In the genomic region with DNA sequence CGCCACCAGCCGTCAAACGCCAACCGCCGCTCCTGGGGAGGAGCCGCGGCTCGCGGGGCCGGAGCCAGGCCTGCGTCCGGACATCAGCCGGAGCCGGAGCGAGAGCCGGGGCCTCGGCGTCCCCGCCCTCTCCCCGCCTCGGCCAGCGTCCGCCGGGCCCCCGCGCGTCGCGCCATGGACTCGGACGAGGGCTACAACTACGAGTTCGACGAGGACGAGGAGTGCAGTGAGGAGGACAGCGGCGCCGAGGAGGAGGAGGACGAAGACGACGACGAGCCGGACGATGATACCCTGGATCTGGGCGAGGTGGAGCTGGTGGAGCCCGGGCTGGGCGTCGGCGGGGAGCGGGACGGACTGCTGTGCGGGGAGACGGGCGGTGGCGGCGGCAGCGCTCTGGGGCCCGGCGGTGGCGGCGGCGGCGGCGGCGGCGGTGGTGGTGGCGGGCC, we compare ENCODE assay signal across 8 cellular contexts. TPM values are rescaled to one million over a fixed set of nuclear protein-coding genes. Genes with fewer than 3 reads are reported as not detected.
A peak's percentile ranks its signal among the peaks of the same experiment; 100 is the strongest.
DNase-seq lines count a peak whose midpoint lies in the region; ATAC-seq and TF ChIP-seq lines count a peak whose summit lies in the region.

No MANE protein-coding gene starts in this region.

- no peak for TF ChIP-seq CTCF in adrenal gland (IDR thresholded peaks at IDR 0.05)

- DNase-seq in NCI-H1105 treated with DMSO at 0.1 percent for 48 hours (lab: John Stamatoyannopoulos, UW) (peak; percentile 42), NCI-H1105 (lab: John Stamatoyannopoulos, UW) (no peak), adrenal gland (no peak), iPS-NIHi11 (ENCODE audit: low spot score) (peak; percentile 38), C1 segment of cervical spinal cord (lab: John Stamatoyannopoulos, UW) (no peak)
- no peak for DNase-seq in stimulated activated naive CD8-positive, alpha-beta T cell treated with anti-CD3 and anti-CD28 coated beads, Interleukin-15, Interleukin-2, amounts not matched to agents 100 U/mL and 50 U/mL, for 24 hours

- peak; percentile 10 for ATAC-seq in HG03175 (IDR thresholded peaks at IDR 0.05; ENCODE audit: unreplicated experiment)
- ATAC-seq in stimulated activated naive CD8-positive, alpha-beta T cell treated with anti-CD3 and anti-CD28 coated beads, Interleukin-15, Interleukin-2, amounts not matched to agents 100 U/mL and 50 U/mL, for 24 hours, result peak; percentile 12
- ATAC-seq in HG03378 (IDR thresholded peaks at IDR 0.05; ENCODE audit: unreplicated experiment), result no peak

- intact Hi-C loops in adrenal gland (cut with DNase I), result no loop called here

- no peak for TF ChIP-seq POLR2A in adrenal gland (IDR thresholded peaks at IDR 0.05)

- peak overlapping the region; percentile 52 to 93 (median 76) for H3K4me3 ChIP-seq in adrenal gland

- peaks cover 0 to 12% of the 10 kb centered on the region in 2 donors for H3K36me3 ChIP-seq in adrenal gland (replicated peaks in 1 of 2)

- peak overlapping the region; percentile 96 to 100 (median 97) for H3K27ac ChIP-seq in adrenal gland

- peaks cover 7 to 48% of the 10 kb centered on the region in 2 donors for H3K4me1 ChIP-seq in adrenal gland (replicated peaks in 1 of 2)

- H3K9me3 ChIP-seq in adrenal gland (replicated peaks in 1 of 3), result no peaks in the 10 kb centered on the region

- no peaks in the 10 kb centered on the region for H3K27me3 ChIP-seq in adrenal gland

- 0% methylated on average over 9 to 67 of the region's 67 CpGs; no CpG with 5 or more reads in 1 of the 4 donors for WGBS in adrenal gland, 4 donors

RNA-seq across cellular contexts. Expression of a gene that starts 0.4 kb away (rescaled TPM):
- total RNA-seq in adrenal gland, result 100 to 1,000 TPM in 4 of 8 donors, 10 to 100 TPM in 4; 22.6 to 159 (median 98.7) TPM
- 10 to 100 TPM; 18.3 to 68.3 (median 28.7) TPM for polyA plus RNA-seq in adrenal gland

Comparison
In these comparisons a context has a peak if more than half of its experiments do, and no peak if none do; other contexts are left out.
1. DNase-seq: peak in NCI-H1105 treated with DMSO at 0.1 percent for 48 hours (single experiment) and iPS-NIHi11 (single experiment); none in NCI-H1105 (single experiment), adrenal gland (0 of 7), stimulated activated naive CD8-positive, alpha-beta T cell treated with anti-CD3 and anti-CD28 coated beads, Interleukin-15, Interleukin-2, amounts not matched to agents 100 U/mL and 50 U/mL, for 24 hours (single experiment) and C1 segment of cervical spinal cord (0 of 14).